1 cellular context compared by ENCODE assay signal in genomic region chr1:51648180-51649109, GRCh38.
TF ChIP-seq lines count a peak whose summit lies in the region.

No MANE protein-coding gene starts in this region.

TF ChIP-seq in K562, 482 proteins besides CTCF, POLR2A, EP300 and RAD21 (continued from another document and continues in another):
- TF ChIP-seq MGA (IDR thresholded peaks at IDR 0.05), result no peak
- no peak for TF ChIP-seq MCM2 (IDR thresholded peaks at IDR 0.05; ENCODE audit: low read depth)
- TF ChIP-seq RFX7 (CRISPR knock-in tag; IDR thresholded peaks at IDR 0.05), result no peak
- no peak for TF ChIP-seq ZNF24 (IDR thresholded peaks at IDR 0.05)
- peak; percentile 75 to 82; a peak in 3 of 4 replicates for TF ChIP-seq KDM1A (IDR thresholded peaks at IDR 0.05)
- no peak for TF ChIP-seq PHB2 (IDR thresholded peaks at IDR 0.05; ENCODE audit: low read depth)
- TF ChIP-seq FOXP1 (CRISPR knock-in tag; IDR thresholded peaks at IDR 0.05), result no peak
- no peak for TF ChIP-seq ZNF212 (CRISPR knock-in tag; IDR thresholded peaks at IDR 0.05)
- TF ChIP-seq FOXO4 (CRISPR knock-in tag; IDR thresholded peaks at IDR 0.05), result no peak
- no peak for TF ChIP-seq ESRRB (CRISPR knock-in tag; IDR thresholded peaks at IDR 0.05; ENCODE audit: borderline replicate concordance)
- TF ChIP-seq CXXC5 (CRISPR knock-in tag; IDR thresholded peaks at IDR 0.05), result peak; percentile 10; the same call in 1 of the 2 replicates
- TF ChIP-seq, protein P1, sequence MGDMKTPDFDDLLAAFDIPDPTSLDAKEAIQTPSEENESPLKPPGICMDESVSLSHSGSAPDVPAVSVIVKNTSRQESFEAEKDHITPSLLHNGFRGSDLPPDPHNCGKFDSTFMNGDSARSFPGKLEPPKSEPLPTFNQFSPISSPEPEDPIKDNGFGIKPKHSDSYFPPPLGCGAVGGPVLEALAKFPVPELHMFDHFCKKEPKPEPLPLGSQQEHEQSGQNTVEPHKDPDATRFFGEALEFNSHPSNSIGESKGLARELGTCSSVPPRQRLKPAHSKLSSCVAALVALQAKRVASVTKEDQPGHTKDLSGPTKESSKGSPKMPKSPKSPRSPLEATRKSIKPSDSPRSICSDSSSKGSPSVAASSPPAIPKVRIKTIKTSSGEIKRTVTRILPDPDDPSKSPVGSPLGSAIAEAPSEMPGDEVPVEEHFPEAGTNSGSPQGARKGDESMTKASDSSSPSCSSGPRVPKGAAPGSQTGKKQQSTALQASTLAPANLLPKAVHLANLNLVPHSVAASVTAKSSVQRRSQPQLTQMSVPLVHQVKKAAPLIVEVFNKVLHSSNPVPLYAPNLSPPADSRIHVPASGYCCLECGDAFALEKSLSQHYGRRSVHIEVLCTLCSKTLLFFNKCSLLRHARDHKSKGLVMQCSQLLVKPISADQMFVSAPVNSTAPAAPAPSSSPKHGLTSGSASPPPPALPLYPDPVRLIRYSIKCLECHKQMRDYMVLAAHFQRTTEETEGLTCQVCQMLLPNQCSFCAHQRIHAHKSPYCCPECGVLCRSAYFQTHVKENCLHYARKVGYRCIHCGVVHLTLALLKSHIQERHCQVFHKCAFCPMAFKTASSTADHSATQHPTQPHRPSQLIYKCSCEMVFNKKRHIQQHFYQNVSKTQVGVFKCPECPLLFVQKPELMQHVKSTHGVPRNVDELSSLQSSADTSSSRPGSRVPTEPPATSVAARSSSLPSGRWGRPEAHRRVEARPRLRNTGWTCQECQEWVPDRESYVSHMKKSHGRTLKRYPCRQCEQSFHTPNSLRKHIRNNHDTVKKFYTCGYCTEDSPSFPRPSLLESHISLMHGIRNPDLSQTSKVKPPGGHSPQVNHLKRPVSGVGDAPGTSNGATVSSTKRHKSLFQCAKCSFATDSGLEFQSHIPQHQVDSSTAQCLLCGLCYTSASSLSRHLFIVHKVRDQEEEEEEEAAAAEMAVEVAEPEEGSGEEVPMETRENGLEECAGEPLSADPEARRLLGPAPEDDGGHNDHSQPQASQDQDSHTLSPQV (IDR thresholded peaks at IDR 0.05), result peak; percentile 29; the same call in 1 of the 2 replicates
- TF ChIP-seq, protein P2, sequence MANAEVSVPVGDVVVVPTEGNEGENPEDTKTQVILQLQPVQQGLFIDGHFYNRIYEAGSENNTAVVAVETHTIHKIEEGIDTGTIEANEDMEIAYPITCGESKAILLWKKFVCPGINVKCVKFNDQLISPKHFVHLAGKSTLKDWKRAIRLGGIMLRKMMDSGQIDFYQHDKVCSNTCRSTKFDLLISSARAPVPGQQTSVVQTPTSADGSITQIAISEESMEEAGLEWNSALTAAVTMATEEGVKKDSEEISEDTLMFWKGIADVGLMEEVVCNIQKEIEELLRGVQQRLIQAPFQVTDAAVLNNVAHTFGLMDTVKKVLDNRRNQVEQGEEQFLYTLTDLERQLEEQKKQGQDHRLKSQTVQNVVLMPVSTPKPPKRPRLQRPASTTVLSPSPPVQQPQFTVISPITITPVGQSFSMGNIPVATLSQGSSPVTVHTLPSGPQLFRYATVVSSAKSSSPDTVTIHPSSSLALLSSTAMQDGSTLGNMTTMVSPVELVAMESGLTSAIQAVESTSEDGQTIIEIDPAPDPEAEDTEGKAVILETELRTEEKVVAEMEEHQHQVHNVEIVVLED (CRISPR knock-in tag; IDR thresholded peaks at IDR 0.05), result no peak
- no peak for TF ChIP-seq NONO (IDR thresholded peaks at IDR 0.05; ENCODE audit: low read depth in 2 of 2, low read length in 1 of 2)
- 0 out of 2 replicates have a peak, but pooled peaks have one; percentile 83 for TF ChIP-seq PREB (CRISPR knock-in tag; IDR thresholded peaks at IDR 0.05)
- no peak for TF ChIP-seq ZNF644 (tag; IDR thresholded peaks at IDR 0.05; ENCODE audit: low read depth)
- TF ChIP-seq MAFK (IDR thresholded peaks at IDR 0.05; ENCODE audit: low read length), result peak; percentile 9; the same call in 1 of the 2 replicates
- TF ChIP-seq PCBP2 (IDR thresholded peaks at IDR 0.05; ENCODE audit: low read depth, low read length, poor library complexity, severe bottlenecking), result no peak
- no peak for TF ChIP-seq KLF13 (tag; IDR thresholded peaks at IDR 0.05; ENCODE audit: borderline replicate concordance, low read depth)
- TF ChIP-seq HDAC8 (tag; IDR thresholded peaks at IDR 0.05), result no peak
- no peak for TF ChIP-seq ARID2 (IDR thresholded peaks at IDR 0.05)
- TF ChIP-seq ZNF408 (CRISPR knock-in tag; IDR thresholded peaks at IDR 0.05; ENCODE audit: low read depth), result no peak
- TF ChIP-seq KLF1 (tag; IDR thresholded peaks at IDR 0.05), result no peak
- no peak for TF ChIP-seq PPARD (CRISPR knock-in tag; IDR thresholded peaks at IDR 0.05)
- TF ChIP-seq ZFP1 (CRISPR knock-in tag; IDR thresholded peaks at IDR 0.05), result no peak
- TF ChIP-seq, protein P3, sequence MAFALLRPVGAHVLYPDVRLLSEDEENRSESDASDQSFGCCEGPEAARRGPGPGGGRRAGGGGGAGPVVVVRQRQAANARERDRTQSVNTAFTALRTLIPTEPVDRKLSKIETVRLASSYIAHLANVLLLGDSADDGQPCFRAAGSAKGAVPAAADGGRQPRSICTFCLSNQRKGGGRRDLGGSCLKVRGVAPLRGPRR (CRISPR knock-in tag; IDR thresholded peaks at IDR 0.05), result no peak
- TF ChIP-seq TAF1 (IDR thresholded peaks at IDR 0.05; ENCODE audit: control insufficient read depth, extremely low read depth, insufficient read depth, low read length, severe bottlenecking), result no peak
- no peak for TF ChIP-seq NCOA6 (IDR thresholded peaks at IDR 0.05)
- TF ChIP-seq CAMTA2 (CRISPR knock-in tag; conservative IDR thresholded peaks at IDR 0.05), result no peak
- TF ChIP-seq NELFE (IDR thresholded peaks at IDR 0.05; ENCODE audit: insufficient read depth, insufficient read length), result no peak
- TF ChIP-seq PCBP1 (IDR thresholded peaks at IDR 0.05; ENCODE audit: low read depth, low read length, poor library complexity, severe bottlenecking), result no peak
- no peak for TF ChIP-seq SMAD3 (CRISPR knock-in tag; conservative IDR thresholded peaks at IDR 0.05)
- no peak for TF ChIP-seq CLOCK (CRISPR knock-in tag; IDR thresholded peaks at IDR 0.05; ENCODE audit: borderline replicate concordance)
